ENCODE assay signal across 1 cellular context in the genomic region with DNA sequence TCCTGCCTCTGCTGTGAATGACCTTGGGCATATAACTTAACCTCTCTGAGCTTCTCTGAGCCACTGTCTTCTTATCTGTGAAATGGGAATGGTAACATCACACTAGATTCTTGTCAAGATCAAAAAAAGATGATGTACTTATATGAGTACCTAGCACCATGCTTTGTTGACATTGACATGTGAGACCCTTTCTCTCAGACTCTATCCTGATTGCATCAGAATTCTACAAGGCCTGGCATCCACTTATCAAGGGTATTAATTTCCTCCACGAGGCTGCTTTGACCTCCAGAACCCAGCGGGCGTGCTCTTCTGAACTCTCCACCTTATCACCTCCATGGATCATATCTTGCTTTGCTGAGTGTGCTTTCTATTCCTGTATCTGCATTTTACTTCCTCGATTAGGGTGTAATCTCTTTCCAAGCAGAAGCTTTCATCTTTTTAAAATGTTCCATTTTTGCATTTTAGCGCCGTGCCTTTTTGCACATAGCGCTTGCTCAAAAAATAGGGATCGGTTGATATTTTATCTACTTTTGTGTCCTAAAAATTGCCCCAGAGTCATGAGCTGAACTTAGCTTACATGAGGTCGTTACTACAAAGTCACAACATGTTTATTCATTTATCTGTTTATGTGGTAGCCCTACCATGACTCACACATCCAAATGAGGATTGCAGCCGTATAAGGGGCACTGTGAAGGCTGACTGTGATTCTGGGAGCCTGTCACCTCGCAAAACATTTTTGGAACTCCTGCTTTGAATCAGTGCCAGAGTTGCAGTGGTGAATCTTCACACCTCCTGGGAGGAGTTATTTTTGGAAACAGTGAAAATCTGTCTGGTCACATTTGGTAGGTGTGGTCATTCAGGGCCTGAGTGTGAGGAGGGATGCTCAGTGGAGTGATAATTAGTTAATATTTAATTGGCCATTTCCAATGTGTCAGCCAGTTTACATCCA.
A peak's percentile ranks its signal among the peaks of the same experiment; 100 is the strongest.
TF ChIP-seq lines count a peak whose summit lies in the region.

No MANE protein-coding gene starts in this region.

TF ChIP-seq in K562, 482 proteins besides CTCF, POLR2A, EP300 and RAD21 (continued from another document and continues in another):
- TF ChIP-seq, protein P1, sequence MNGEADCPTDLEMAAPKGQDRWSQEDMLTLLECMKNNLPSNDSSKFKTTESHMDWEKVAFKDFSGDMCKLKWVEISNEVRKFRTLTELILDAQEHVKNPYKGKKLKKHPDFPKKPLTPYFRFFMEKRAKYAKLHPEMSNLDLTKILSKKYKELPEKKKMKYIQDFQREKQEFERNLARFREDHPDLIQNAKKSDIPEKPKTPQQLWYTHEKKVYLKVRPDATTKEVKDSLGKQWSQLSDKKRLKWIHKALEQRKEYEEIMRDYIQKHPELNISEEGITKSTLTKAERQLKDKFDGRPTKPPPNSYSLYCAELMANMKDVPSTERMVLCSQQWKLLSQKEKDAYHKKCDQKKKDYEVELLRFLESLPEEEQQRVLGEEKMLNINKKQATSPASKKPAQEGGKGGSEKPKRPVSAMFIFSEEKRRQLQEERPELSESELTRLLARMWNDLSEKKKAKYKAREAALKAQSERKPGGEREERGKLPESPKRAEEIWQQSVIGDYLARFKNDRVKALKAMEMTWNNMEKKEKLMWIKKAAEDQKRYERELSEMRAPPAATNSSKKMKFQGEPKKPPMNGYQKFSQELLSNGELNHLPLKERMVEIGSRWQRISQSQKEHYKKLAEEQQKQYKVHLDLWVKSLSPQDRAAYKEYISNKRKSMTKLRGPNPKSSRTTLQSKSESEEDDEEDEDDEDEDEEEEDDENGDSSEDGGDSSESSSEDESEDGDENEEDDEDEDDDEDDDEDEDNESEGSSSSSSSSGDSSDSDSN (IDR thresholded peaks at IDR 0.05; ENCODE audit: borderline replicate concordance in 1 of 2, low read depth in 2 of 2, low read length in 2 of 2), result no peak
- peak; percentile 83 for TF ChIP-seq CBFA2T3 (IDR thresholded peaks at IDR 0.05)
- TF ChIP-seq, protein P2, sequence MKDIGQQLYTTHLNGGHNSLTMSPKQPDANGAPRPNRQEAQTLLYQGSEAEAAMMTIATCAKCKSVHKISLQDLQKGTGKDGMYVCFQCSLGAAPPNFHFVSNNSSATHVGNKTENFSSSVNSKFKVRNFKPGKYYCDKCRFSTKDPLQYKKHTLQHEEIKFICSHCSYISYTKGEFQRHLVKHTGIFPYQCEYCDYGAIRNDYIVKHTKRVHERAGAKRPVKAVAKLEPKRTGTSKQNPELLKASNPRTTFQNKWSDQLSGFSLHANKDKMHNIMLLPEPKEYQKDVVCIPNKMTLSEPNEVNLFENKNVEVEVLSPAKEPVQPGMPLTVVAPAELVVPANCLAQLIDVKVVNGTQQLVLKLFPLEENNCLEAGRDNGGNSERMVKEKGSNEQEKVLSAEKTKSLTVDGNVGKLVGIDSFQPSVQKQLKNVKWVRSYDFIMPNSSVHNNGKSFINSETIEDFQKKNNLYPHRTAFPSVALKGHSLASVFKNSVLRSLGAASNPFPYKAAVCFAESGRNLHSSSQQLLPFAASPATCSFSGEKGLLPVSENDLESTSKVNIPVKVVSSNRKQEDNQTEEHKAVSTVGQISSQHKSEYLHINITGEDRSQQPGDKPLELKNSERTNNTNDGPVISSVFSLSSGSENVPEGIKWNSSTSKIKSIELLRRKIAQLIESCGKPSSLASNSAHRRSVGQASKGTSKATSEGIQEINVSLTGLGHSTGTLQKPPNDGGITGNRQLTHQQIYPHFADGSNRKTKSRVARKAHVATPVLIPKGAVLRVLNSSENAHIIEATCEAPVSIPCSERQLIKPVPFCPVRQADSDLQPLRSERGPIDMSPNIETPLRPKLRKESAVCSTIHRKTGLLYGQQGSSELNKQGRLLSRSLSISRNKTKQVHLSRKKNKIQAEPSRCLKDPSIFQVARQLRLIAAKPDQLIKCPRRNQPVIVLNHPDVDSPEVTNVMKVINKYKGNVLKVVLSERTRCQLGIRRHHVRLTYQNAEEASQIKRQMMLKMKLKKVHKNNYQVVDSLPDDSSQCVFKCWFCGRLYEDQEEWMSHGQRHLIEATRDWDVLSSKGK (CRISPR knock-in tag; IDR thresholded peaks at IDR 0.05), result no peak
- TF ChIP-seq ZNF253 (CRISPR knock-in tag; conservative IDR thresholded peaks at IDR 0.05), result no peak
- TF ChIP-seq RHOXF2B (CRISPR knock-in tag; conservative IDR thresholded peaks at IDR 0.05), result 0 out of 2 replicates have a peak, but pooled peaks have one; percentile 41
- TF ChIP-seq ESRRA (IDR thresholded peaks at IDR 0.05; ENCODE audit: borderline replicate concordance, low read depth), result peak; percentile 97
- peak; percentile 86 for TF ChIP-seq SMARCE1 (IDR thresholded peaks at IDR 0.05)
- no peak for TF ChIP-seq HDAC6 (IDR thresholded peaks at IDR 0.05; ENCODE audit: low read depth, low read length)
- peak; percentile 36; the same call in 1 of the 2 replicates for TF ChIP-seq CXXC5 (CRISPR knock-in tag; IDR thresholded peaks at IDR 0.05)
- no peak for TF ChIP-seq SIN3B (IDR thresholded peaks at IDR 0.05; ENCODE audit: low read depth)
- 0 out of 2 replicates have a peak, but pooled peaks have one; percentile 45 for TF ChIP-seq SMAD3 (CRISPR knock-in tag; conservative IDR thresholded peaks at IDR 0.05)
- TF ChIP-seq, protein P3, sequence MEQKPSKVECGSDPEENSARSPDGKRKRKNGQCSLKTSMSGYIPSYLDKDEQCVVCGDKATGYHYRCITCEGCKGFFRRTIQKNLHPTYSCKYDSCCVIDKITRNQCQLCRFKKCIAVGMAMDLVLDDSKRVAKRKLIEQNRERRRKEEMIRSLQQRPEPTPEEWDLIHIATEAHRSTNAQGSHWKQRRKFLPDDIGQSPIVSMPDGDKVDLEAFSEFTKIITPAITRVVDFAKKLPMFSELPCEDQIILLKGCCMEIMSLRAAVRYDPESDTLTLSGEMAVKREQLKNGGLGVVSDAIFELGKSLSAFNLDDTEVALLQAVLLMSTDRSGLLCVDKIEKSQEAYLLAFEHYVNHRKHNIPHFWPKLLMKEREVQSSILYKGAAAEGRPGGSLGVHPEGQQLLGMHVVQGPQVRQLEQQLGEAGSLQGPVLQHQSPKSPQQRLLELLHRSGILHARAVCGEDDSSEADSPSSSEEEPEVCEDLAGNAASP (IDR thresholded peaks at IDR 0.05), result no peak
- TF ChIP-seq NONO (IDR thresholded peaks at IDR 0.05; ENCODE audit: low read depth in 2 of 2, low read length in 1 of 2), result no peak
- TF ChIP-seq NFYB (IDR thresholded peaks at IDR 0.05; ENCODE audit: extremely low read depth, insufficient read length), result no peak
- TF ChIP-seq MTA1 (IDR thresholded peaks at IDR 0.05; ENCODE audit: borderline replicate concordance), result peak; percentile 83
- TF ChIP-seq CEBPG (CRISPR knock-in tag; IDR thresholded peaks at IDR 0.05), result no peak; the same call in 1 of the 2 replicates
- TF ChIP-seq CEBPG (tag; conservative IDR thresholded peaks at IDR 0.05 in 1 of 2, IDR thresholded peaks at IDR 0.05 in 1 of 2), result peak in 1 of 2 experiments; percentile 62; a peak in 2 of 4 replicates
- TF ChIP-seq ZNF408 (CRISPR knock-in tag; IDR thresholded peaks at IDR 0.05; ENCODE audit: low read depth), result no peak
- no peak for TF ChIP-seq TBP (optimal IDR thresholded peaks at IDR 0.05; ENCODE audit: low read depth, low read length)
- peak; percentile 84 for TF ChIP-seq SMARCA4 (IDR thresholded peaks at IDR 0.05)
- TF ChIP-seq HMG20B (CRISPR knock-in tag; IDR thresholded peaks at IDR 0.05), result no peak
- TF ChIP-seq BHLHE40 (IDR thresholded peaks at IDR 0.05; ENCODE audit: low read length), result 0 out of 2 replicates have a peak, but pooled peaks have one; percentile 6
- TF ChIP-seq TSC22D4 (tag; IDR thresholded peaks at IDR 0.05), result no peak
- TF ChIP-seq TRIM28 (IDR thresholded peaks at IDR 0.05), result no peak
- TF ChIP-seq SAP30 (IDR thresholded peaks at IDR 0.05; ENCODE audit: borderline replicate concordance, insufficient read depth, low read depth, low read length, poor library complexity, severe bottlenecking), result no peak
- TF ChIP-seq RB1 (IDR thresholded peaks at IDR 0.05; ENCODE audit: low read depth), result 0 out of 2 replicates have a peak, but pooled peaks have one; percentile 4
- TF ChIP-seq SIN3A (IDR thresholded peaks at IDR 0.05; ENCODE audit: borderline replicate concordance in 2 of 2, control insufficient read depth in 1 of 2, low read depth in 2 of 2, low read length in 2 of 2), result no peak
- TF ChIP-seq, protein P4, sequence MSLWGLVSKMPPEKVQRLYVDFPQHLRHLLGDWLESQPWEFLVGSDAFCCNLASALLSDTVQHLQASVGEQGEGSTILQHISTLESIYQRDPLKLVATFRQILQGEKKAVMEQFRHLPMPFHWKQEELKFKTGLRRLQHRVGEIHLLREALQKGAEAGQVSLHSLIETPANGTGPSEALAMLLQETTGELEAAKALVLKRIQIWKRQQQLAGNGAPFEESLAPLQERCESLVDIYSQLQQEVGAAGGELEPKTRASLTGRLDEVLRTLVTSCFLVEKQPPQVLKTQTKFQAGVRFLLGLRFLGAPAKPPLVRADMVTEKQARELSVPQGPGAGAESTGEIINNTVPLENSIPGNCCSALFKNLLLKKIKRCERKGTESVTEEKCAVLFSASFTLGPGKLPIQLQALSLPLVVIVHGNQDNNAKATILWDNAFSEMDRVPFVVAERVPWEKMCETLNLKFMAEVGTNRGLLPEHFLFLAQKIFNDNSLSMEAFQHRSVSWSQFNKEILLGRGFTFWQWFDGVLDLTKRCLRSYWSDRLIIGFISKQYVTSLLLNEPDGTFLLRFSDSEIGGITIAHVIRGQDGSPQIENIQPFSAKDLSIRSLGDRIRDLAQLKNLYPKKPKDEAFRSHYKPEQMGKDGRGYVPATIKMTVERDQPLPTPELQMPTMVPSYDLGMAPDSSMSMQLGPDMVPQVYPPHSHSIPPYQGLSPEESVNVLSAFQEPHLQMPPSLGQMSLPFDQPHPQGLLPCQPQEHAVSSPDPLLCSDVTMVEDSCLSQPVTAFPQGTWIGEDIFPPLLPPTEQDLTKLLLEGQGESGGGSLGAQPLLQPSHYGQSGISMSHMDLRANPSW (CRISPR knock-in tag; IDR thresholded peaks at IDR 0.05), result no peak
- TF ChIP-seq CBFB (CRISPR knock-in tag; IDR thresholded peaks at IDR 0.05), result no peak
- no peak for TF ChIP-seq SAFB (IDR thresholded peaks at IDR 0.05; ENCODE audit: borderline replicate concordance, low read depth, low read length)
- TF ChIP-seq ZBTB1 (CRISPR knock-in tag; IDR thresholded peaks at IDR 0.05; ENCODE audit: borderline replicate concordance, low read depth), result no peak
- TF ChIP-seq ELF2 (CRISPR knock-in tag; IDR thresholded peaks at IDR 0.05), result no peak
- no peak for TF ChIP-seq BRF1 (IDR thresholded peaks at IDR 0.05; ENCODE audit: borderline replicate concordance, extremely low read depth, insufficient read length)
- TF ChIP-seq, protein P5, sequence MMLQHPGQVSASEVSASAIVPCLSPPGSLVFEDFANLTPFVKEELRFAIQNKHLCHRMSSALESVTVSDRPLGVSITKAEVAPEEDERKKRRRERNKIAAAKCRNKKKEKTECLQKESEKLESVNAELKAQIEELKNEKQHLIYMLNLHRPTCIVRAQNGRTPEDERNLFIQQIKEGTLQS (IDR thresholded peaks at IDR 0.05), result peak; percentile 82
- TF ChIP-seq, protein P5 (CRISPR knock-in tag; conservative IDR thresholded peaks at IDR 0.05), result no peak
- TF ChIP-seq EGR1 (conservative IDR thresholded peaks at IDR 0.05), result 0 out of 2 replicates have a peak, but pooled peaks have one; percentile 11
- TF ChIP-seq NFE2 (IDR thresholded peaks at IDR 0.05; ENCODE audit: low read depth), result 0 out of 2 replicates have a peak, but pooled peaks have one; percentile 20
- TF ChIP-seq, protein P6, sequence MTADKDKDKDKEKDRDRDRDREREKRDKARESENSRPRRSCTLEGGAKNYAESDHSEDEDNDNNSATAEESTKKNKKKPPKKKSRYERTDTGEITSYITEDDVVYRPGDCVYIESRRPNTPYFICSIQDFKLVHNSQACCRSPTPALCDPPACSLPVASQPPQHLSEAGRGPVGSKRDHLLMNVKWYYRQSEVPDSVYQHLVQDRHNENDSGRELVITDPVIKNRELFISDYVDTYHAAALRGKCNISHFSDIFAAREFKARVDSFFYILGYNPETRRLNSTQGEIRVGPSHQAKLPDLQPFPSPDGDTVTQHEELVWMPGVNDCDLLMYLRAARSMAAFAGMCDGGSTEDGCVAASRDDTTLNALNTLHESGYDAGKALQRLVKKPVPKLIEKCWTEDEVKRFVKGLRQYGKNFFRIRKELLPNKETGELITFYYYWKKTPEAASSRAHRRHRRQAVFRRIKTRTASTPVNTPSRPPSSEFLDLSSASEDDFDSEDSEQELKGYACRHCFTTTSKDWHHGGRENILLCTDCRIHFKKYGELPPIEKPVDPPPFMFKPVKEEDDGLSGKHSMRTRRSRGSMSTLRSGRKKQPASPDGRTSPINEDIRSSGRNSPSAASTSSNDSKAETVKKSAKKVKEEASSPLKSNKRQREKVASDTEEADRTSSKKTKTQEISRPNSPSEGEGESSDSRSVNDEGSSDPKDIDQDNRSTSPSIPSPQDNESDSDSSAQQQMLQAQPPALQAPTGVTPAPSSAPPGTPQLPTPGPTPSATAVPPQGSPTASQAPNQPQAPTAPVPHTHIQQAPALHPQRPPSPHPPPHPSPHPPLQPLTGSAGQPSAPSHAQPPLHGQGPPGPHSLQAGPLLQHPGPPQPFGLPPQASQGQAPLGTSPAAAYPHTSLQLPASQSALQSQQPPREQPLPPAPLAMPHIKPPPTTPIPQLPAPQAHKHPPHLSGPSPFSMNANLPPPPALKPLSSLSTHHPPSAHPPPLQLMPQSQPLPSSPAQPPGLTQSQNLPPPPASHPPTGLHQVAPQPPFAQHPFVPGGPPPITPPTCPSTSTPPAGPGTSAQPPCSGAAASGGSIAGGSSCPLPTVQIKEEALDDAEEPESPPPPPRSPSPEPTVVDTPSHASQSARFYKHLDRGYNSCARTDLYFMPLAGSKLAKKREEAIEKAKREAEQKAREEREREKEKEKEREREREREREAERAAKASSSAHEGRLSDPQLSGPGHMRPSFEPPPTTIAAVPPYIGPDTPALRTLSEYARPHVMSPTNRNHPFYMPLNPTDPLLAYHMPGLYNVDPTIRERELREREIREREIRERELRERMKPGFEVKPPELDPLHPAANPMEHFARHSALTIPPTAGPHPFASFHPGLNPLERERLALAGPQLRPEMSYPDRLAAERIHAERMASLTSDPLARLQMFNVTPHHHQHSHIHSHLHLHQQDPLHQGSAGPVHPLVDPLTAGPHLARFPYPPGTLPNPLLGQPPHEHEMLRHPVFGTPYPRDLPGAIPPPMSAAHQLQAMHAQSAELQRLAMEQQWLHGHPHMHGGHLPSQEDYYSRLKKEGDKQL (CRISPR knock-in tag; IDR thresholded peaks at IDR 0.05; ENCODE audit: borderline replicate concordance), result no peak
- TF ChIP-seq ATF7 (IDR thresholded peaks at IDR 0.05), result 0 out of 2 replicates have a peak, but pooled peaks have one; percentile 21
- TF ChIP-seq TCF3 (CRISPR knock-in tag; IDR thresholded peaks at IDR 0.05), result peak; percentile 37; the same call in 1 of the 2 replicates
- TF ChIP-seq NBN (IDR thresholded peaks at IDR 0.05; ENCODE audit: low read depth), result peak; percentile 32; the same call in 1 of the 2 replicates
